18 cellular contexts compared by ENCODE assay signal in the genomic region with DNA sequence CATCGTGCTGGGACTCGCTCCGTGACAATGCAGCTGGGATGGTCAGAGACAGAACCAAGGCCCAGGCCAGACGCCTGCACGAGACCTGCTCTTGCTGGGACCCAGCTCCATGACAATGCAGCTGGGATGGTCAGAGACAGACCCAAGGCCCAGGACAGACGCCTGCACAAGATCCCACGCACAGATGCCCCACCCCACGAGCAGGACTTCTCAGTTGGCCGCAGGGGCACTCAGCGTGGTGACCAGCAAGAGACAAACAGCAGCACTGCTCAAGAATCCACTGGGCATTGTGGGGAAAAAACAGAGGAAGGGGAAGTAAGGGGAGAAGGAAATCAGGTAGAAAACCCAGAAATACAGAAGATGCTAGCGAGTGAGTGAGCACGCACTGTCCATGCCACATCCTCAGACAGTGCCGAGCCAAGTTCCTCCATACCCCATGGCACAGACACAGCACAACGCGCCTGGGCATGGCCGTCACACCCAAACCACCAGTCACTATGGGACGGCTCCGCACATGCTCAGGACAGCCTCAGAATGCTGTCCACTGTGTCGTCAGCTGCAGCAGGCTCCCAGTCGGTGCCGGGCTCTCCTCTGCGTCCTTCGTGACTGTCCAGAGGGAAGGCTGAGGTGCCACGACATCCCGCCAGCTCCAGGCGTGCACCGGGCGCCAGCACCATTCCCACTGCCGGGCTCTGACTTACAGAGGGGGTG. TPM values are rescaled to one million over a fixed set of nuclear protein-coding genes. Genes with fewer than 3 reads are reported as not detected.
DNase-seq lines count a peak whose midpoint lies in the region; TF ChIP-seq lines count a peak whose summit lies in the region.
"Had no signal": no experiment of that assay in that cellular context is flagged by ENCODE, and none has a peak within 500 bp of the region (broad histone marks: within the 10 kb centered on the region; RNA-seq: fewer than 3 reads in every experiment).

No MANE protein-coding gene starts in this region.

- H3K4me1 Mint-ChIP-seq in MCF 10A (ENCODE audit: insufficient read depth, unreplicated experiment) = no peaks in the 10 kb centered on the region
- peaks cover 6% of the 10 kb centered on the region for H3K4me1 Mint-ChIP-seq in endothelial cell (ENCODE audit: unreplicated experiment)

- CTCF ChIA-PET in MCF 10A (lab: Yijun Ruan, JAX) = no interaction called here
- CTCF ChIA-PET in RWPE1 (lab: Yijun Ruan, JAX) = no interaction called here

- H3K9me3 ChIP-seq in breast epithelium (no peaks in the 10 kb centered on the region), neuronal stem cell (replicated peaks in 1 of 2; ENCODE audit: control insufficient read depth in 2 of 2, insufficient read depth in 1 of 2, low read depth in 1 of 2, low read length in 2 of 2) (no peaks in the 10 kb centered on the region)
- H3K9me3 ChIP-seq: A549, Caco-2 had no signal

- H3K36me3 ChIP-seq in breast epithelium (peaks cover 4% of the 10 kb centered on the region), neuronal stem cell (replicated peaks in 1 of 2; ENCODE audit: control insufficient read depth in 2 of 2, insufficient read depth in 2 of 2, low read length in 2 of 2) (peaks cover 44 to 87% of the 10 kb centered on the region in 2 donors)

- H3K9ac ChIP-seq in neuronal stem cell (ENCODE audit: low read depth, low read length, poor library complexity) = peak overlapping the region; percentile 72

- no peak overlapping the region for H2AFZ ChIP-seq in neuronal stem cell (ENCODE audit: low read length)

- no peak overlapping the region for H3K14ac ChIP-seq in neuronal stem cell (ENCODE audit: low read length)

- POLR2A ChIA-PET in MCF 10A (lab: Yijun Ruan, JAX) = no interaction called here
- POLR2A ChIA-PET in RWPE1 (lab: Yijun Ruan, JAX; ENCODE audit: low non-redundant PET) = no interaction called here

- TF ChIP-seq CTCF in MCF 10A (IDR thresholded peaks at IDR 0.05; ENCODE audit: unreplicated experiment) (no peak), breast epithelium (IDR thresholded peaks at IDR 0.05) (no peak), RWPE1 (conservative IDR thresholded peaks at IDR 0.05; ENCODE audit: low read depth) (no peak), endothelial cell (IDR thresholded peaks at IDR 0.05; ENCODE audit: unreplicated experiment) (no peak)

- no peaks in the 10 kb centered on the region for H3K27me3 Mint-ChIP-seq in MCF 10A (ENCODE audit: insufficient read depth, unreplicated experiment)
- peaks cover 4% of the 10 kb centered on the region for H3K27me3 Mint-ChIP-seq in endothelial cell (ENCODE audit: unreplicated experiment)

- no peak overlapping the region for H2AK5ac ChIP-seq in neuronal stem cell (ENCODE audit: low read depth, low read length)

- H3K27me3 ChIP-seq in breast epithelium (no peaks in the 10 kb centered on the region), neuronal stem cell (ENCODE audit: control insufficient read depth in 3 of 3, insufficient read depth in 3 of 3, low read depth in 1 of 3, low read length in 3 of 3) (no peaks in the 10 kb centered on the region)

- TF ChIP-seq POLR2A in breast epithelium (IDR thresholded peaks at IDR 0.05) = no peak

- H3K23ac ChIP-seq in neuronal stem cell (ENCODE audit: low read depth, low read length, poor library complexity) = peak overlapping the region; percentile 80

- H3K27ac ChIP-seq in breast epithelium = no peak overlapping the region
- H3K27ac ChIP-seq in RWPE1 = peak overlapping the region; percentile 49
- no peak overlapping the region for H3K27ac ChIP-seq in neuronal stem cell (replicated peaks; ENCODE audit: low read length)
- H3K27ac ChIP-seq: A549, C4-2B had no signal

- H3K4me1 ChIP-seq in breast epithelium (no peaks in the 10 kb centered on the region), neuronal stem cell (ENCODE audit: control insufficient read depth in 2 of 2, insufficient read depth in 1 of 2, low read depth in 1 of 2, low read length in 2 of 2) (no peaks in the 10 kb centered on the region)
- H3K4me1 ChIP-seq: A549, Caco-2 had no signal

- H3K4ac ChIP-seq in neuronal stem cell (ENCODE audit: low read length) = peak overlapping the region; percentile 11

- H4K8ac ChIP-seq in neuronal stem cell (ENCODE audit: low read depth, low read length) = no peak overlapping the region

- no peak overlapping the region for H2BK120ac ChIP-seq in neuronal stem cell (ENCODE audit: low read depth, low read length)

- H3K9me3 Mint-ChIP-seq in MCF 10A (ENCODE audit: unreplicated experiment) = no peaks in the 10 kb centered on the region
- H3K9me3 Mint-ChIP-seq in endothelial cell (ENCODE audit: unreplicated experiment) = no peaks in the 10 kb centered on the region

- H3K4me3 Mint-ChIP-seq in MCF 10A (ENCODE audit: unreplicated experiment) (no peak overlapping the region), endothelial cell (ENCODE audit: unreplicated experiment) (peak overlapping the region; percentile 29)

- H4K91ac ChIP-seq in neuronal stem cell (ENCODE audit: low read depth, low read length, poor library complexity) = no peak overlapping the region

- no peak for DNase-seq in MCF 10A (ENCODE audit: unreplicated experiment)
- DNase-seq in breast epithelium (ENCODE audit: low spot score in 2 of 2) = no peak
- DNase-seq in RWPE1 (ENCODE audit: low spot score) = no peak
- no peak for DNase-seq in endothelial cell (ENCODE audit: low spot score)
- no peak for DNase-seq in neuronal stem cell (ENCODE audit: low spot score)
- no peak for DNase-seq in SKM-1 (lab: John Stamatoyannopoulos, UW; ENCODE audit: unreplicated experiment)
- DNase-seq in stimulated activated CD8-positive, alpha-beta memory T cell treated with anti-CD3 and anti-CD28 coated beads, Interleukin-4, amount 100 ng/mL, for 48 hours = no peak
- DNase-seq in kidney glomerular epithelial cell (lab: John Stamatoyannopoulos, UW) = no peak
- DNase-seq: Caco-2, DMS53, IMR-90, Kasumi-1, NCI-H1417 treated with DMSO at 0.1 percent for 48 hours, NCI-H2029 treated with DMSO at 0.1 percent for 48 hours, NCI-H510A, NCI-H82 had no signal

- no peak overlapping the region for H2BK15ac ChIP-seq in neuronal stem cell (ENCODE audit: low read length)

- no peak overlapping the region for H2BK5ac ChIP-seq in neuronal stem cell (ENCODE audit: low read length)

- intact Hi-C loops in MCF 10A (cut with micrococcal nuclease) = no loop called here
- intact Hi-C loops in breast epithelium (cut with DNase I; ENCODE audit: low total_unique reads) = no loop called here

- H3K79me1 ChIP-seq in neuronal stem cell (ENCODE audit: low read depth, low read length) = peaks cover 40% of the 10 kb centered on the region

- no peak overlapping the region for H2BK12ac ChIP-seq in neuronal stem cell (ENCODE audit: low read length)

- no peak overlapping the region for H3K4me2 ChIP-seq in neuronal stem cell (ENCODE audit: insufficient read depth, low read length, poor library complexity, severe bottlenecking)
- H3K4me2 ChIP-seq: A549 had no signal

- H3K27ac Mint-ChIP-seq in MCF 10A (ENCODE audit: low read depth, unreplicated experiment) (peak overlapping the region; percentile 64), endothelial cell (ENCODE audit: unreplicated experiment) (peak overlapping the region; percentile 32)

- BruUV-seq in MCF 10A (replicated peaks; lab: Mats Ljungman, UMichigan) = no TSS peak

- H3K36me3 Mint-ChIP-seq in MCF 10A (ENCODE audit: insufficient read depth, unreplicated experiment) (peaks cover 62% of the 10 kb centered on the region), endothelial cell (ENCODE audit: low read depth, unreplicated experiment) (peaks cover 26% of the 10 kb centered on the region)

- no peak overlapping the region for H3K18ac ChIP-seq in neuronal stem cell (ENCODE audit: low read length)

- no peak overlapping the region for H3K4me3 ChIP-seq in breast epithelium
- no peak overlapping the region for H3K4me3 ChIP-seq in neuronal stem cell (ENCODE audit: low read length in 2 of 2)
- H3K4me3 ChIP-seq: A549 had no signal

- no CpG with 5 or more reads among the region's 29 CpGs for WGBS in neuronal stem cell (ENCODE audit: extremely low coverage in 2 of 2, insufficient read length in 2 of 2, insufficient replicate concordance in 1 of 2), 2 donors

RNA-seq across cellular contexts. Expression of gene BRD1, which starts 44.5 kb away (rescaled TPM):
- total RNA-seq in MCF 10A (2022) (40.7 and 48.1 TPM in 2 replicates), breast epithelium (10 to 100 TPM; 33.4 to 35.1 (median 34.1) TPM), endothelial cell (ENCODE audit: unreplicated experiment) (40.3 TPM)
- 21.8 TPM for polyA plus RNA-seq in neuronal stem cell (2013, experiment 1 of 2)
- polyA plus RNA-seq in neuronal stem cell (2013, experiment 2 of 2) = 22.7 TPM
